Comparison of ENCODE assay signal across 1 cellular context in genomic region chr16:66552288-66553143, GRCh38.
A peak's percentile ranks its signal among the peaks of the same experiment; 100 is the strongest.
TF ChIP-seq lines count a peak whose summit lies in the region.

TSS of gene CKLF (plus strand) at chr16:66552576. CDS start at chr16:66552716, 140 bp downstream.

TF ChIP-seq in HepG2, 621 proteins besides CTCF, POLR2A, EP300 and RAD21 (continued from another document and continues in another):
- TF ChIP-seq MLXIP (CRISPR knock-in tag; IDR thresholded peaks at IDR 0.05; ENCODE audit: borderline replicate concordance) (peak; percentile 86; the same call in 1 of the 2 replicates), NR1H2 (CRISPR knock-in tag; IDR thresholded peaks at IDR 0.05; ENCODE audit: borderline replicate concordance, low read depth) (peak; percentile 98), HNF4G (IDR thresholded peaks at IDR 0.05; ENCODE audit: borderline replicate concordance, low read depth, low read length) (no peak), HNF4G (CRISPR knock-in tag; IDR thresholded peaks at IDR 0.05; ENCODE audit: borderline replicate concordance, low read depth) (no peak), ZNF317 (CRISPR knock-in tag; IDR thresholded peaks at IDR 0.05) (peak; percentile 87), SNAPC4 (CRISPR knock-in tag; IDR thresholded peaks at IDR 0.05) (peak; percentile 91), ZSCAN29 (CRISPR knock-in tag; conservative IDR thresholded peaks at IDR 0.05) (no peak; the same call in 1 of the 2 replicates), ZNF572 (CRISPR knock-in tag; IDR thresholded peaks at IDR 0.05) (peak; percentile 85; the same call in 1 of the 2 replicates), KAT2B (IDR thresholded peaks at IDR 0.05; ENCODE audit: borderline replicate concordance, low read depth, low read length) (no peak), ETV6 (CRISPR knock-in tag; conservative IDR thresholded peaks at IDR 0.05) (peak; percentile 82), ISX (CRISPR knock-in tag; conservative IDR thresholded peaks at IDR 0.05) (no peak; the same call in 1 of the 2 replicates), ZNF766 (CRISPR knock-in tag; IDR thresholded peaks at IDR 0.05; ENCODE audit: borderline replicate concordance) (peak; percentile 99), NFYB (CRISPR knock-in tag; IDR thresholded peaks at IDR 0.05) (peak; percentile 35; the same call in 1 of the 2 replicates), FOXA1 (IDR thresholded peaks at IDR 0.05) (no peak), FOXA1 (CRISPR knock-in tag; IDR thresholded peaks at IDR 0.05) (no peak; the same call in 1 of the 2 replicates), SP2 (CRISPR knock-in tag; IDR thresholded peaks at IDR 0.05) (peak; percentile 62; the same call in 1 of the 2 replicates), BCL3 (CRISPR knock-in tag; IDR thresholded peaks at IDR 0.05) (peak; percentile 100), IKZF1 (IDR thresholded peaks at IDR 0.05) (no peak), ASH2L (IDR thresholded peaks at IDR 0.05; ENCODE audit: insufficient read length, low read depth, low read length) (peak; percentile 74), BCLAF1 (IDR thresholded peaks at IDR 0.05) (no peak), ZFP90 (CRISPR knock-in tag; IDR thresholded peaks at IDR 0.05; ENCODE audit: borderline replicate concordance) (peak; percentile 98), ZNF460 (CRISPR knock-in tag; IDR thresholded peaks at IDR 0.05; ENCODE audit: borderline replicate concordance) (peak; percentile 10; the same call in 1 of the 2 replicates), HINFP (CRISPR knock-in tag; IDR thresholded peaks at IDR 0.05; ENCODE audit: low read depth) (peak; percentile 98), PLRG1 (conservative IDR thresholded peaks at IDR 0.05) (no peak), POLR2AphosphoS5 (IDR thresholded peaks at IDR 0.05; ENCODE audit: low read depth, low read length) (peak; percentile 99), ATM (IDR thresholded peaks at IDR 0.05; ENCODE audit: borderline replicate concordance) (no peak), CAMTA2 (CRISPR knock-in tag; IDR thresholded peaks at IDR 0.05; ENCODE audit: borderline replicate concordance) (peak; percentile 89), ZNF839 (CRISPR knock-in tag; IDR thresholded peaks at IDR 0.05; ENCODE audit: borderline replicate concordance) (peak; percentile 98), SMARCE1 (IDR thresholded peaks at IDR 0.05; ENCODE audit: borderline replicate concordance) (no peak), ZNF747 (CRISPR knock-in tag; IDR thresholded peaks at IDR 0.05; ENCODE audit: borderline replicate concordance) (peak; percentile 100), ZNF75D (CRISPR knock-in tag; IDR thresholded peaks at IDR 0.05; ENCODE audit: borderline replicate concordance) (peak; percentile 98; the same call in 1 of the 2 replicates), ATF7 (IDR thresholded peaks at IDR 0.05) (no peak), ATF7 (CRISPR knock-in tag; IDR thresholded peaks at IDR 0.05) (peak; percentile 94), KMT2B (CRISPR knock-in tag; IDR thresholded peaks at IDR 0.05) (peak; percentile 96), MTA1 (CRISPR knock-in tag; IDR thresholded peaks at IDR 0.05; ENCODE audit: borderline replicate concordance) (peak; percentile 76; the same call in 1 of the 2 replicates), MAF1 (CRISPR knock-in tag; IDR thresholded peaks at IDR 0.05; ENCODE audit: borderline replicate concordance) (peak; percentile 97), BCL6 (CRISPR knock-in tag; IDR thresholded peaks at IDR 0.05) (peak; percentile 57; the same call in 1 of the 2 replicates), HNRNPLL (IDR thresholded peaks at IDR 0.05; ENCODE audit: low read depth, low read length, poor library complexity, severe bottlenecking) (peak; percentile 84), ZZZ3 (CRISPR knock-in tag; IDR thresholded peaks at IDR 0.05; ENCODE audit: borderline replicate concordance) (peak; percentile 81), ESRRA (CRISPR knock-in tag; IDR thresholded peaks at IDR 0.05; ENCODE audit: low read depth) (peak; percentile 83)
- TF ChIP-seq, protein P1, sequence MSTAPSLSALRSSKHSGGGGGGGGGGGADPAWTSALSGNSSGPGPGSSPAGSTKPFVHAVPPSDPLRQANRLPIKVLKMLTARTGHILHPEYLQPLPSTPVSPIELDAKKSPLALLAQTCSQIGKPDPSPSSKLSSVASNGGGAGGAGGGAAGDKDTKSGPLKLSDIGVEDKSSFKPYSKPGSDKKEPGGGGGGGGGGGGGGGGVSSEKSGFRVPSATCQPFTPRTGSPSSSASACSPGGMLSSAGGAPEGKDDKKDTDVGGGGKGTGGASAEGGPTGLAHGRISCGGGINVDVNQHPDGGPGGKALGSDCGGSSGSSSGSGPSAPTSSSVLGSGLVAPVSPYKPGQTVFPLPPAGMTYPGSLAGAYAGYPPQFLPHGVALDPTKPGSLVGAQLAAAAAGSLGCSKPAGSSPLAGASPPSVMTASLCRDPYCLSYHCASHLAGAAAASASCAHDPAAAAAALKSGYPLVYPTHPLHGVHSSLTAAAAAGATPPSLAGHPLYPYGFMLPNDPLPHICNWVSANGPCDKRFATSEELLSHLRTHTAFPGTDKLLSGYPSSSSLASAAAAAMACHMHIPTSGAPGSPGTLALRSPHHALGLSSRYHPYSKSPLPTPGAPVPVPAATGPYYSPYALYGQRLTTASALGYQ (CRISPR knock-in tag; IDR thresholded peaks at IDR 0.05), result no peak; the same call in none of the 2 replicates
- TF ChIP-seq, protein P2, sequence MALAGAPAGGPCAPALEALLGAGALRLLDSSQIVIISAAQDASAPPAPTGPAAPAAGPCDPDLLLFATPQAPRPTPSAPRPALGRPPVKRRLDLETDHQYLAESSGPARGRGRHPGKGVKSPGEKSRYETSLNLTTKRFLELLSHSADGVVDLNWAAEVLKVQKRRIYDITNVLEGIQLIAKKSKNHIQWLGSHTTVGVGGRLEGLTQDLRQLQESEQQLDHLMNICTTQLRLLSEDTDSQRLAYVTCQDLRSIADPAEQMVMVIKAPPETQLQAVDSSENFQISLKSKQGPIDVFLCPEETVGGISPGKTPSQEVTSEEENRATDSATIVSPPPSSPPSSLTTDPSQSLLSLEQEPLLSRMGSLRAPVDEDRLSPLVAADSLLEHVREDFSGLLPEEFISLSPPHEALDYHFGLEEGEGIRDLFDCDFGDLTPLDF (CRISPR knock-in tag; IDR thresholded peaks at IDR 0.05), result peak; percentile 96
- TF ChIP-seq, protein P3, sequence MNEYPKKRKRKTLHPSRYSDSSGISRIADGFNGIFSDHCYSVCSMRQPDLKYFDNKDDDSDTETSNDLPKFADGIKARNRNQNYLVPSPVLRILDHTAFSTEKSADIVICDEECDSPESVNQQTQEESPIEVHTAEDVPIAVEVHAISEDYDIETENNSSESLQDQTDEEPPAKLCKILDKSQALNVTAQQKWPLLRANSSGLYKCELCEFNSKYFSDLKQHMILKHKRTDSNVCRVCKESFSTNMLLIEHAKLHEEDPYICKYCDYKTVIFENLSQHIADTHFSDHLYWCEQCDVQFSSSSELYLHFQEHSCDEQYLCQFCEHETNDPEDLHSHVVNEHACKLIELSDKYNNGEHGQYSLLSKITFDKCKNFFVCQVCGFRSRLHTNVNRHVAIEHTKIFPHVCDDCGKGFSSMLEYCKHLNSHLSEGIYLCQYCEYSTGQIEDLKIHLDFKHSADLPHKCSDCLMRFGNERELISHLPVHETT (CRISPR knock-in tag; conservative IDR thresholded peaks at IDR 0.05), result peak; percentile 54
